Comparison of ENCODE assay signal across 17 cellular contexts in the genomic region with DNA sequence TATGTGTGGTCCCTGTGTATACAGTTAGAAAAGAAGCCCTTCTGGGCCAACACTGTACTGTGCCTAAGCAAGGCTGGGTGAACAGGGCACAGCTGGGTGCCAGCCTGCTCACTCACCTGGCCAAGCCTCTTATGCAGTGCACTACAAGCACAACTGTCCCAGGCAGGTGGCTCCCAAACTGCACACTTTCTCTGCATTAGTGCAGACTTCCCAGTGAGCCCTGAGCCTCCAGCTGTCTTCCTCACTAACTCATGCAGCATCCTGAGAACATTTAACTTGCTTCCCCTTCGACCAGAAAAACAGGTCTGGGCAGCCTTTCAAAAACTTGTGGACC. TPM values are rescaled to one million over a fixed set of nuclear protein-coding genes. Genes with fewer than 3 reads are reported as not detected.
A peak's percentile ranks its signal among the peaks of the same experiment; 100 is the strongest.
DNase-seq lines count a peak whose midpoint lies in the region; ATAC-seq, FAIRE-seq and TF ChIP-seq lines count a peak whose summit lies in the region.
"Had no signal": no experiment of that assay in that cellular context is flagged by ENCODE, and none has a peak within 500 bp of the region (broad histone marks: within the 10 kb centered on the region; RNA-seq: fewer than 3 reads in every experiment).

No MANE protein-coding gene starts in this region.

- CTCF ChIA-PET in A549 (lab: Yijun Ruan, JAX): interaction anchor here (0.6 to 4.4 kb wide), 25 partner anchors 8 to 501 kb away, joined by 3 to 69 read pairs (median 6); a partner anchor contains a TSS

- no peak overlapping the region for H3K4ac ChIP-seq in mesenchymal stem cell (ENCODE audit: low read depth in 1 of 2, low read length in 2 of 2)

- H3K23ac ChIP-seq in mesenchymal stem cell (ENCODE audit: low read length in 2 of 2): no peak overlapping the region

- POLR2A ChIA-PET in A549 (lab: Yijun Ruan, JAX): no interaction called here

- no peak for FAIRE-seq in A549 (lab: Jason Lieb, UNC)
- FAIRE-seq: colon had no signal

- no peaks in the 10 kb centered on the region for H3K79me1 ChIP-seq in mesenchymal stem cell (replicated peaks; ENCODE audit: low read length, poor library complexity, severe bottlenecking)

- intact Hi-C loops in transverse colon (cut with DNase I; ENCODE audit: low total_unique reads): loop anchor here (2.0 kb wide), 1 partner anchor 42 kb away; no protein-coding TSS in a partner anchor

- H3K27me3 ChIP-seq in mesenchymal stem cell (ENCODE audit: control insufficient read depth in 1 of 2, insufficient read depth in 1 of 2, low read length in 2 of 2): peaks cover 6 to 10% of the 10 kb centered on the region in 2 experiments
- no peaks in the 10 kb centered on the region for H3K27me3 ChIP-seq in transverse colon
- H3K27me3 ChIP-seq: SJSA1 had no signal

- TF ChIP-seq POLR2A in A549 (IDR thresholded peaks at IDR 0.05; ENCODE audit: low read length) (no peak), transverse colon (IDR thresholded peaks at IDR 0.05) (no peak)

- H3K27ac ChIP-seq in A549 (no peak overlapping the region), KOPT-K1 (ENCODE audit: low read depth, low read length, poor library complexity, severe bottlenecking) (peak overlapping the region; percentile 64), mesenchymal stem cell (ENCODE audit: low read length, poor library complexity, severe bottlenecking) (no peak overlapping the region), transverse colon (no peak overlapping the region)
- H3K27ac ChIP-seq: SJSA1 had no signal

- 0% methylated on average over 1 of the region's 1 CpG for WGBS in A549 (ENCODE audit: missing lambda C conversion rate)
- WGBS in mesenchymal stem cell: 18% methylated on average over 1 of the region's 1 CpG
- WGBS in transverse colon (ENCODE audit: low coverage in 1 of 2), 2 donors: 17% methylated on average over 1 of the region's 1 CpG; no CpG with 5 or more reads in 1 of the 2 donors

- H2BK5ac ChIP-seq in mesenchymal stem cell (ENCODE audit: low read depth, low read length, poor library complexity, severe bottlenecking): no peak overlapping the region

- H2AFZ ChIP-seq in mesenchymal stem cell (ENCODE audit: low read depth, low read length): no peak overlapping the region

- no peak overlapping the region for H4K91ac ChIP-seq in mesenchymal stem cell (ENCODE audit: low read length)

- H2BK120ac ChIP-seq in mesenchymal stem cell (ENCODE audit: low read depth, low read length): no peak overlapping the region

- H3K18ac ChIP-seq in mesenchymal stem cell (ENCODE audit: low read depth in 1 of 2, low read length in 2 of 2): peak overlapping the region in 1 of 2 experiments; percentile 58

- H2AK5ac ChIP-seq in mesenchymal stem cell (ENCODE audit: low read length, severe bottlenecking): peak overlapping the region; percentile 91

- TF ChIP-seq RAD21 in A549 (conservative IDR thresholded peaks at IDR 0.05 in 1 of 2, IDR thresholded peaks at IDR 0.05 in 1 of 2): no peak

- TF ChIP-seq EP300 in A549 (IDR thresholded peaks at IDR 0.05): no peak
- TF ChIP-seq EP300 in transverse colon (IDR thresholded peaks at IDR 0.05; ENCODE audit: low read depth): no peak

- H3K4me1 ChIP-seq in A549 (no peaks in the 10 kb centered on the region), mesenchymal stem cell (ENCODE audit: control insufficient read depth, insufficient read depth, low read depth, low read length) (peaks cover 37% of the 10 kb centered on the region), transverse colon (peaks cover 4 to 12% (median 6%) of the 10 kb centered on the region in 4 donors)

- TF ChIP-seq CTCF in A549 (IDR thresholded peaks at IDR 0.05): no peak
- TF ChIP-seq CTCF in transverse colon (IDR thresholded peaks at IDR 0.05): no peak

- in situ Hi-C loops in transverse colon (cut with MboI; ENCODE audit: low pct_ligation_motif_present in 1 of 4, low pct_unique_long_range_greater_than_20kb in 1 of 4, low sequenced_read_pairs in 3 of 4): loop anchor here in 1 of 4 donors (5.0 kb wide), 1 partner anchor 39 kb away; no protein-coding TSS in a partner anchor

- no peak overlapping the region for H3K4me3 ChIP-seq in A549
- no peak overlapping the region for H3K4me3 ChIP-seq in mesenchymal stem cell (ENCODE audit: insufficient read depth in 1 of 2, low read depth in 1 of 2, low read length in 2 of 2)
- no peak overlapping the region for H3K4me3 ChIP-seq in transverse colon
- H3K4me3 ChIP-seq: SJSA1 had no signal

- no peaks in the 10 kb centered on the region for H3K9me3 ChIP-seq in A549
- H3K9me3 ChIP-seq in KOPT-K1 (ENCODE audit: insufficient read depth, low read length, poor library complexity, severe bottlenecking): no peaks in the 10 kb centered on the region
- H3K9me3 ChIP-seq in mesenchymal stem cell (ENCODE audit: control insufficient read depth, low read length): no peaks in the 10 kb centered on the region
- no peaks in the 10 kb centered on the region for H3K9me3 ChIP-seq in transverse colon
- H3K9me3 ChIP-seq: SJSA1 had no signal

- peak; percentile 45 to 77; a peak in 5 of 6 replicates for ATAC-seq in A549
- peak; percentile 43 for ATAC-seq in GM18502 (IDR thresholded peaks at IDR 0.05; ENCODE audit: poor library complexity, unreplicated experiment)

- DNase-seq in A549 (ENCODE audit: low read depth in 1 of 2, low spot score in 1 of 2) (no peak), mesenchymal stem cell (no peak), NCI-H748 (lab: John Stamatoyannopoulos, UW; ENCODE audit: unreplicated experiment) (no peak), transverse colon (no peak), kidney tubule cell (ENCODE audit: low spot score) (no peak)
- no peak for DNase-seq in stimulated activated CD4-positive, alpha-beta T cell treated with anti-CD3 and anti-CD28 coated beads, Interleukin-4, amount 100 ng/mL, for 24 hours
- DNase-seq: NCI-H2081 treated with DMSO at 0.1 percent for 48 hours had no signal

- H3K36me3 ChIP-seq in KOPT-K1 (ENCODE audit: insufficient read depth, low read length) (no peaks in the 10 kb centered on the region), mesenchymal stem cell (ENCODE audit: control insufficient read depth in 1 of 2, insufficient read depth in 2 of 2, low read depth in 1 of 2, low read length in 2 of 2) (no peaks in the 10 kb centered on the region), transverse colon (no peaks in the 10 kb centered on the region)
- H3K36me3 ChIP-seq: SJSA1 had no signal

- H2BK12ac ChIP-seq in mesenchymal stem cell (ENCODE audit: low read length in 2 of 2): peak overlapping the region in 1 of 2 experiments; percentile 85

- no peak overlapping the region for H4K8ac ChIP-seq in mesenchymal stem cell (ENCODE audit: low read length)

- no peak overlapping the region for H2BK15ac ChIP-seq in mesenchymal stem cell (ENCODE audit: low read depth, poor library complexity, severe bottlenecking)

- no peak overlapping the region for H3K9ac ChIP-seq in mesenchymal stem cell (ENCODE audit: low read length)

- no peak overlapping the region for H3K14ac ChIP-seq in mesenchymal stem cell (ENCODE audit: low read length in 2 of 2)

- no peak overlapping the region for H3K4me2 ChIP-seq in A549
- no peak overlapping the region for H3K4me2 ChIP-seq in mesenchymal stem cell (ENCODE audit: low read length, poor library complexity, severe bottlenecking)

TF ChIP-seq in A549, 52 proteins besides CTCF, POLR2A, EP300 and RAD21 (continues in another document):
- no peak for TF ChIP-seq CBX2 (IDR thresholded peaks at IDR 0.05; ENCODE audit: borderline replicate concordance, low read depth)
- TF ChIP-seq, protein P1, sequence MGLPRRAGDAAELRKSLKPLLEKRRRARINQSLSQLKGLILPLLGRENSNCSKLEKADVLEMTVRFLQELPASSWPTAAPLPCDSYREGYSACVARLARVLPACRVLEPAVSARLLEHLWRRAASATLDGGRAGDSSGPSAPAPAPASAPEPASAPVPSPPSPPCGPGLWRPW (IDR thresholded peaks at IDR 0.05): no peak
- TF ChIP-seq JUNB (IDR thresholded peaks at IDR 0.05): no peak
- TF ChIP-seq CEBPB (IDR thresholded peaks at IDR 0.05): no peak
- TF ChIP-seq CHD4 (IDR thresholded peaks at IDR 0.05; ENCODE audit: borderline replicate concordance): no peak
- no peak for TF ChIP-seq ESRRA (IDR thresholded peaks at IDR 0.05; ENCODE audit: borderline replicate concordance, low read length)
- TF ChIP-seq, protein P2, sequence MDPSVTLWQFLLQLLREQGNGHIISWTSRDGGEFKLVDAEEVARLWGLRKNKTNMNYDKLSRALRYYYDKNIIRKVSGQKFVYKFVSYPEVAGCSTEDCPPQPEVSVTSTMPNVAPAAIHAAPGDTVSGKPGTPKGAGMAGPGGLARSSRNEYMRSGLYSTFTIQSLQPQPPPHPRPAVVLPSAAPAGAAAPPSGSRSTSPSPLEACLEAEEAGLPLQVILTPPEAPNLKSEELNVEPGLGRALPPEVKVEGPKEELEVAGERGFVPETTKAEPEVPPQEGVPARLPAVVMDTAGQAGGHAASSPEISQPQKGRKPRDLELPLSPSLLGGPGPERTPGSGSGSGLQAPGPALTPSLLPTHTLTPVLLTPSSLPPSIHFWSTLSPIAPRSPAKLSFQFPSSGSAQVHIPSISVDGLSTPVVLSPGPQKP (IDR thresholded peaks at IDR 0.05; ENCODE audit: low read depth, low read length): no peak

RNA-seq across cellular contexts. Expression of a gene that starts 21.9 kb away (rescaled TPM):
- polyA plus RNA-seq in A549 (2011; rRNA removed) (not detected in 2 replicates), A549 (2017; fragmentation: RNase III; extraction: RNeasy Plus Mini Kit Qiagen cat#74134 plus additional on column Dnase treatment) (not detected in 3 replicates)
- not detected in 2 replicates for polyA plus RNA-seq in A549 (2012; cell fraction: cytosol; rRNA removed)
- polyA plus RNA-seq in A549 (2012; cell fraction: nucleus; rRNA removed): not detected in 2 replicates
- polyA minus RNA-seq in A549 (2011; rRNA and poly(A)+ RNA removed): not detected in 2 replicates
- 0.23 TPM for polyA plus RNA-seq in mesenchymal stem cell (2013, experiment 1 of 2)
- polyA plus RNA-seq in mesenchymal stem cell (2013, experiment 2 of 2): 0.11 TPM
- 10 to 100 TPM in 3 of 4 donors, 1 to 10 TPM in 1; 9.5 to 49.4 (median 16.5) TPM for total RNA-seq in transverse colon
- total RNA-seq: endothelial cell of umbilical vein, fibroblast of villous mesenchyme, H4, kidney epithelial cell, neural crest cell, OCI-LY7, SJSA1 had no signal
- polyA plus RNA-seq: endothelial cell of umbilical vein had no signal

RNA-seq across cellular contexts. Expression of a gene that starts 26.5 kb away (rescaled TPM):
- polyA plus RNA-seq in A549 (2011; rRNA removed) (2.1 and 2.2 TPM in 2 replicates), A549 (2017; fragmentation: RNase III; extraction: RNeasy Plus Mini Kit Qiagen cat#74134 plus additional on column Dnase treatment) (1.3 to 2.3 TPM (median 1.9 TPM) in 3 replicates)
- polyA plus RNA-seq in A549 (2012; cell fraction: cytosol; rRNA removed): 0.99 and 1.2 TPM in 2 replicates
- 2.7 and 2.9 TPM in 2 replicates for polyA plus RNA-seq in A549 (2012; cell fraction: nucleus; rRNA removed)
- 2.3 and 2.9 TPM in 2 replicates for polyA minus RNA-seq in A549 (2011; rRNA and poly(A)+ RNA removed)
- polyA plus RNA-seq in mesenchymal stem cell (2013, experiment 1 of 2): 30.8 TPM
- polyA plus RNA-seq in mesenchymal stem cell (2013, experiment 2 of 2): 30.3 TPM
- 10 to 100 TPM; 26.8 to 37.8 (median 27.5) TPM for total RNA-seq in transverse colon

RNA-seq across cellular contexts. Expression of a gene that starts 45.5 kb away (rescaled TPM):
- 0.89 and 0.92 TPM in 2 replicates for polyA plus RNA-seq in A549 (2011; rRNA removed)
- 0.37 and 0.71 TPM in 2 replicates for polyA plus RNA-seq in A549 (2012; cell fraction: cytosol; rRNA removed)
- 0.51 and 1.2 TPM in 2 replicates for polyA plus RNA-seq in A549 (2012; cell fraction: nucleus; rRNA removed)
- 0.22 to 0.50 TPM (median 0.46 TPM) in 3 replicates for polyA plus RNA-seq in A549 (2017; fragmentation: RNase III; extraction: RNeasy Plus Mini Kit Qiagen cat#74134 plus additional on column Dnase treatment)
- 1.5 and 2.1 TPM in 2 replicates for polyA minus RNA-seq in A549 (2011; rRNA and poly(A)+ RNA removed)
- polyA plus RNA-seq in mesenchymal stem cell (2013, experiment 1 of 2): 10.5 TPM
- polyA plus RNA-seq in mesenchymal stem cell (2013, experiment 2 of 2): 10.5 TPM
- 100 to 1,000 TPM in 2 of 4 donors, 10 to 100 TPM in 2; 14.6 to 109 (median 76.6) TPM for total RNA-seq in transverse colon
